8 cellular contexts compared by ENCODE assay signal in the genomic region with DNA sequence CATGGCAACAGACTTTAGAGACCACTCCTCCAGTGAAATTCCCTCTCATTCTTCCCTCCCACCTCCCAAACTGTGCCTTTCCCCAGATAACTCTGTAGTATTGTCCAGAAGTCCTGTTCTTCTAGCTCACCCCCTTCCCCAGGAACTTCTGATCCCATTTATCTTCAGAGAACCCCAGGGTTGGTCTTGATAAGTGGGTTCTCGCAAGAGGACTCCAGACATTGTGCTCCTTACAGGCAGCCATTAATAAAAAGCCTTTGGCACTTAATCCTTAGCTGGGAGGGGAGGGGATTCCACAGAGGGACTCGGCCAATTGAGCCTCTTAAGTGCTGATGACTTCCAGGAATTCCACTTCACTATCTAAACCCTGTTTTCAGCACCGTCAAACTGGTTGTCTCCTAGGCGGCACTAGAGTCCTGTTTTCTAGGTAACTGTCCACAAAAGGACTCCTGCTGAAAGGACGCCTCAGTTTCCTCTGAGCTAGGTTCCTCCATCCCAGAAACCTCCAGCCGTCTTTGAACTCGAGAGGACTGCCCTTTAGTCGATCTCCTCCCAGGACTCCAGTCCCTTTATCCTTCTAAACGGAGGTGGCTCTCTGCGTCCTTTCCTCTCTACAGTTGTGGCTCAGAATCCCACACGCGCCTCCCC. TPM values are rescaled to one million over a fixed set of nuclear protein-coding genes. Genes with fewer than 3 reads are reported as not detected.
A peak's percentile ranks its signal among the peaks of the same experiment; 100 is the strongest.
DNase-seq lines count a peak whose midpoint lies in the region; FAIRE-seq and TF ChIP-seq lines count a peak whose summit lies in the region.

No MANE protein-coding gene starts in this region.

- TF ChIP-seq POLR2A in tibial nerve (IDR thresholded peaks at IDR 0.05): no peak

- intact Hi-C loops in kidney (cut with DNase I): no loop called here

- FAIRE-seq in kidney (lab: Jason Lieb, UNC): no peak

- TF ChIP-seq CTCF in AG10803 (conservative IDR thresholded peaks at IDR 0.05; ENCODE audit: low read length) (peak; percentile 31; the same call in 1 of the 2 replicates), kidney (IDR thresholded peaks at IDR 0.05; ENCODE audit: borderline replicate concordance, extremely low read depth, insufficient read depth) (no peak), tibial nerve (IDR thresholded peaks at IDR 0.05) (no peak)

- TF ChIP-seq EP300 in tibial nerve (IDR thresholded peaks at IDR 0.05): no peak

- peaks cover 73% of the 10 kb centered on the region for H3K27me3 ChIP-seq in HUES6 (ENCODE audit: control insufficient read depth, insufficient read depth, low read length)
- H3K27me3 ChIP-seq in tibial nerve: peaks cover 0 to 9% of the 10 kb centered on the region in 2 donors

- H3K27ac ChIP-seq in HUES6 (ENCODE audit: low read depth, low read length) (peak overlapping the region; percentile 4; the same call in 1 of the 2 replicates), kidney (ENCODE audit: low read depth in 2 of 2, low read length in 2 of 2) (peak overlapping the region; percentile 88 to 89), tibial nerve (peak overlapping the region; percentile 84 to 95 (median 92))

- H3K4me3 ChIP-seq in AG10803 (ENCODE audit: low read length) (peak overlapping the region; percentile 58), HUES6 (ENCODE audit: low read depth, low read length) (peak overlapping the region; percentile 54), kidney (ENCODE audit: low read length in 2 of 2) (peak overlapping the region; percentile 48 to 56), tibial nerve (peak overlapping the region; percentile 60 to 90 (median 68))

- H3K4me1 ChIP-seq in HUES6 (ENCODE audit: control insufficient read depth, insufficient read depth, low read length) (peaks cover 41% of the 10 kb centered on the region), kidney (ENCODE audit: control insufficient read depth in 1 of 2, insufficient read depth in 1 of 2, low read depth in 1 of 2, low read length in 2 of 2) (peaks cover 3 to 30% of the 10 kb centered on the region in 2 donors), tibial nerve (peaks cover 0 to 98% (median 69%) of the 10 kb centered on the region in 4 donors)

- peak; percentile 36 for DNase-seq in AG10803 (ENCODE audit: low read depth)
- DNase-seq in amniotic epithelial cell (ENCODE audit: low read depth): peak; percentile 37
- no peak for DNase-seq in kidney
- no peak for DNase-seq in tibial nerve (ENCODE audit: low spot score in 2 of 2)
- DNase-seq in NCI-H2081 treated with DMSO at 0.1 percent for 48 hours (lab: John Stamatoyannopoulos, UW): no peak
- no peak for DNase-seq in activated CD8-positive, alpha-beta memory T cell treated with anti-CD3 and anti-CD28 coated beads, Interleukin-2, amount 50 U/mL, for 4 hours
- DNase-seq in SIG-M5 treated with dmso at 0.1 percent for 504 hours (lab: John Stamatoyannopoulos, UW; ENCODE audit: unreplicated experiment): no peak

- no peaks in the 10 kb centered on the region for H3K36me3 ChIP-seq in HUES6 (ENCODE audit: control insufficient read depth, insufficient read depth, low read length)
- no peaks in the 10 kb centered on the region for H3K36me3 ChIP-seq in kidney (ENCODE audit: control insufficient read depth in 1 of 2, insufficient read depth in 2 of 2, low read length in 2 of 2)
- H3K36me3 ChIP-seq in tibial nerve: no peaks in the 10 kb centered on the region

- H3K9me3 ChIP-seq in HUES6 (ENCODE audit: control insufficient read depth, insufficient read depth, low read depth, low read length) (no peaks in the 10 kb centered on the region), kidney (ENCODE audit: control insufficient read depth in 1 of 2, low read length in 2 of 2) (no peaks in the 10 kb centered on the region), tibial nerve (no peaks in the 10 kb centered on the region)

- 5 to 8% methylated on average over 12 of the region's 12 CpGs for WGBS in tibial nerve, 2 donors

- peak overlapping the region; percentile 24 for H3K9ac ChIP-seq in HUES6 (ENCODE audit: low read length)
- H3K9ac ChIP-seq in kidney (ENCODE audit: low read length in 2 of 2): no peak overlapping the region

RNA-seq across cellular contexts. Expression of gene LTBP4, which starts 2.0 kb away (rescaled TPM):
- 155 TPM for total RNA-seq in kidney
- polyA plus RNA-seq in kidney (ENCODE audit: insufficient read depth, low read depth, low replicate concordance): 52.1 TPM
- total RNA-seq in tibial nerve: 1,000 to 10,000 TPM in 2 of 4 donors, 100 to 1,000 TPM in 2; 851 to 1,504 (median 1,156) TPM

RNA-seq across cellular contexts. Expression of gene SHKBP1, which starts 26.5 kb away (rescaled TPM):
- total RNA-seq in kidney: 69.6 TPM
- polyA plus RNA-seq in kidney (ENCODE audit: insufficient read depth, low read depth, low replicate concordance): 91.3 TPM
- total RNA-seq in tibial nerve: 100 to 1,000 TPM in 1 of 4 donors, 10 to 100 TPM in 3; 40.8 to 129 (median 51.2) TPM

Comparison
In these comparisons a context has a peak if more than half of its experiments do, and no peak if none do; other contexts are left out.
1. DNase-seq: peak in AG10803 (single experiment) and amniotic epithelial cell (single experiment); none in kidney (single experiment), tibial nerve (0 of 2), NCI-H2081 treated with DMSO at 0.1 percent for 48 hours (single experiment), activated CD8-positive, alpha-beta memory T cell treated with anti-CD3 and anti-CD28 coated beads, Interleukin-2, amount 50 U/mL, for 4 hours (single experiment) and SIG-M5 treated with dmso at 0.1 percent for 504 hours (single experiment).
2. H3K27ac ChIP-seq: peak in every context shown above with its lines; median percentile 92 in tibial nerve; 88 in kidney; 4 in HUES6.
3. Peak in every context shown above with its lines, with median percentiles within 50 percentile points of each other: H3K4me3 ChIP-seq.